In genomic region chr11:67238894-67239794, GRCh38 we compare ENCODE assay signal across 1 cellular context.
TF ChIP-seq lines count a peak whose summit lies in the region.

No MANE protein-coding gene starts in this region.

TF ChIP-seq in K562, 482 proteins besides CTCF, POLR2A, EP300 and RAD21 (continued from another document):
- TF ChIP-seq RERE (CRISPR knock-in tag; IDR thresholded peaks at IDR 0.05; ENCODE audit: borderline replicate concordance) (peak; percentile 65; the same call in 1 of the 2 replicates), ETV1 (tag; conservative IDR thresholded peaks at IDR 0.05; ENCODE audit: low read depth) (0 out of 2 replicates have a peak, but pooled peaks have one; percentile 16), HNRNPK (IDR thresholded peaks at IDR 0.05; ENCODE audit: low read depth, low read length, poor library complexity, severe bottlenecking) (no peak), POLR3A (IDR thresholded peaks at IDR 0.05; ENCODE audit: borderline replicate concordance, extremely low read depth, insufficient read depth, insufficient read length) (no peak), NRF1 (conservative IDR thresholded peaks at IDR 0.05 in 1 of 2, IDR thresholded peaks at IDR 0.05 in 1 of 2) (peak in 1 of 2 experiments; percentile 12; a peak in 1 of 4 replicates), ZNF668 (CRISPR knock-in tag; IDR thresholded peaks at IDR 0.05) (no peak), ERF (CRISPR knock-in tag; IDR thresholded peaks at IDR 0.05) (0 out of 2 replicates have a peak, but pooled peaks have one; percentile 45), CLOCK (CRISPR knock-in tag; IDR thresholded peaks at IDR 0.05; ENCODE audit: borderline replicate concordance) (no peak), ARID1B (IDR thresholded peaks at IDR 0.05) (0 out of 2 replicates have a peak, but pooled peaks have one; percentile 21), JUN (IDR thresholded peaks at IDR 0.05; ENCODE audit: borderline replicate concordance, low read depth, low read length) (no peak), JUN (CRISPR knock-in tag; IDR thresholded peaks at IDR 0.05; ENCODE audit: borderline replicate concordance) (0 out of 2 replicates have a peak, but pooled peaks have one; percentile 0), GATA2 (CRISPR knock-in tag; IDR thresholded peaks at IDR 0.05) (peak; percentile 30; the same call in 1 of the 2 replicates), PML (IDR thresholded peaks at IDR 0.05; ENCODE audit: low read length) (no peak), C11orf30 (IDR thresholded peaks at IDR 0.05; ENCODE audit: low read depth) (peak; percentile 60; the same call in 1 of the 2 replicates), ZNF316 (IDR thresholded peaks at IDR 0.05) (peak; percentile 61), ZNF41 (CRISPR knock-in tag; conservative IDR thresholded peaks at IDR 0.05) (0 out of 2 replicates have a peak, but pooled peaks have one; percentile 37), ZBTB26 (CRISPR knock-in tag; IDR thresholded peaks at IDR 0.05) (peak; percentile 72; the same call in 1 of the 2 replicates), CTBP1 (IDR thresholded peaks at IDR 0.05; ENCODE audit: borderline replicate concordance) (peak; percentile 51; the same call in 1 of the 2 replicates), SIN3B (IDR thresholded peaks at IDR 0.05; ENCODE audit: low read depth) (no peak), ZBTB7A (IDR thresholded peaks at IDR 0.05; ENCODE audit: borderline replicate concordance, control insufficient read depth, low read depth, low read length) (no peak), ZNF431 (CRISPR knock-in tag; IDR thresholded peaks at IDR 0.05) (0 out of 2 replicates have a peak, but pooled peaks have one; percentile 46), SMAD4 (CRISPR knock-in tag; conservative IDR thresholded peaks at IDR 0.05) (0 out of 2 replicates have a peak, but pooled peaks have one; percentile 14), GABPB1 (CRISPR knock-in tag; IDR thresholded peaks at IDR 0.05) (no peak), E2F4 (CRISPR knock-in tag; IDR thresholded peaks at IDR 0.05; ENCODE audit: low read depth) (0 out of 2 replicates have a peak, but pooled peaks have one; percentile 15), ZSCAN29 (IDR thresholded peaks at IDR 0.05) (no peak)
- TF ChIP-seq, protein P1, sequence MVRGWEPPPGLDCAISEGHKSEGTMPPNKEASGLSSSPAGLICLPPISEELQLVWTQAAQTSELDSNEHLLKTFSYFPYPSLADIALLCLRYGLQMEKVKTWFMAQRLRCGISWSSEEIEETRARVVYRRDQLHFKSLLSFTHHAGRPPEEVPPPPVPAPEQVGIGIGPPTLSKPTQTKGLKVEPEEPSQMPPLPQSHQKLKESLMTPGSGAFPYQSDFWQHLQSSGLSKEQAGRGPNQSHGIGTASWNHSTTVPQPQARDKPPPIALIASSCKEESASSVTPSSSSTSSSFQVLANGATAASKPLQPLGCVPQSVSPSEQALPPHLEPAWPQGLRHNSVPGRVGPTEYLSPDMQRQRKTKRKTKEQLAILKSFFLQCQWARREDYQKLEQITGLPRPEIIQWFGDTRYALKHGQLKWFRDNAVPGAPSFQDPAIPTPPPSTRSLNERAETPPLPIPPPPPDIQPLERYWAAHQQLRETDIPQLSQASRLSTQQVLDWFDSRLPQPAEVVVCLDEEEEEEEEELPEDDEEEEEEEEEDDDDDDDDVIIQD (CRISPR knock-in tag; IDR thresholded peaks at IDR 0.05) = 0 out of 2 replicates have a peak, but pooled peaks have one; percentile 25
- TF ChIP-seq, protein P2, sequence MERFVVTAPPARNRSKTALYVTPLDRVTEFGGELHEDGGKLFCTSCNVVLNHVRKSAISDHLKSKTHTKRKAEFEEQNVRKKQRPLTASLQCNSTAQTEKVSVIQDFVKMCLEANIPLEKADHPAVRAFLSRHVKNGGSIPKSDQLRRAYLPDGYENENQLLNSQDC (CRISPR knock-in tag; IDR thresholded peaks at IDR 0.05) = 0 out of 2 replicates have a peak, but pooled peaks have one; percentile 25
- TF ChIP-seq, protein P3, sequence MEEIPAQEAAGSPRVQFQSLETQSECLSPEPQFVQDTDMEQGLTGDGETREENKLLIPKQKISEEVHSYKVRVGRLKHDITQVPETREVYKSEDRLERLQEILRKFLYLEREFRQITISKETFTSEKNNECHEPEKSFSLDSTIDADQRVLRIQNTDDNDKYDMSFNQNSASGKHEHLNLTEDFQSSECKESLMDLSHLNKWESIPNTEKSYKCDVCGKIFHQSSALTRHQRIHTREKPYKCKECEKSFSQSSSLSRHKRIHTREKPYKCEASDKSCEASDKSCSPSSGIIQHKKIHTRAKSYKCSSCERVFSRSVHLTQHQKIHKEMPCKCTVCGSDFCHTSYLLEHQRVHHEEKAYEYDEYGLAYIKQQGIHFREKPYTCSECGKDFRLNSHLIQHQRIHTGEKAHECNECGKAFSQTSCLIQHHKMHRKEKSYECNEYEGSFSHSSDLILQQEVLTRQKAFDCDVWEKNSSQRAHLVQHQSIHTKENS (CRISPR knock-in tag; IDR thresholded peaks at IDR 0.05) = no peak
